In genomic region chr17:27460196-27460725, GRCh38 we compare ENCODE assay signal across 32 cellular contexts. TPM values are rescaled to one million over a fixed set of nuclear protein-coding genes. Genes with fewer than 3 reads are reported as not detected.
A peak's percentile ranks its signal among the peaks of the same experiment; 100 is the strongest.
DNase-seq lines count a peak whose midpoint lies in the region; ATAC-seq, FAIRE-seq and TF ChIP-seq lines count a peak whose summit lies in the region.
"Had no signal": no experiment of that assay in that cellular context is flagged by ENCODE, and none has a peak within 500 bp of the region (broad histone marks: within the 10 kb centered on the region; RNA-seq: fewer than 3 reads in every experiment).

No MANE protein-coding gene starts in this region.

- no peaks in the 10 kb centered on the region for H3K9me3 Mint-ChIP-seq in chondrocyte (ENCODE audit: low read depth)
- H3K9me3 Mint-ChIP-seq: activated naive CD4-positive, alpha-beta T cell treated with anti-CD3 and anti-CD28 coated beads for 36 hours; central memory CD8-positive, alpha-beta T cell; natural killer cell; stimulated activated naive CD8-positive, alpha-beta T cell treated with anti-CD3 and anti-CD28 coated beads, Interleukin-15, Interleukin-2, amounts not matched to agents 100 ng/mL and 50 ng/mL, for 24 hours; T-cell; WTC11 had no signal

- no peak for TF ChIP-seq CTCF in IMR-90 (conservative IDR thresholded peaks at IDR 0.05; ENCODE audit: low read depth, low read length)
- no peak for TF ChIP-seq CTCF in chondrocyte (IDR thresholded peaks at IDR 0.05)
- no peak for TF ChIP-seq CTCF in HepG2 (CRISPR knock-in tag; IDR thresholded peaks at IDR 0.05)
- no peak for TF ChIP-seq CTCF in smooth muscle cell (IDR thresholded peaks at IDR 0.05; ENCODE audit: borderline replicate concordance, insufficient read depth, poor library complexity, severe bottlenecking)
- no peak for TF ChIP-seq CTCF in MM.1S (IDR thresholded peaks at IDR 0.05; ENCODE audit: low read length)

- no peak overlapping the region for H4K91ac ChIP-seq in IMR-90 (ENCODE audit: insufficient read depth, low read depth, low read length)

- H2BK120ac ChIP-seq in IMR-90 (ENCODE audit: low read depth, low read length) = no peak overlapping the region; the same call in 1 of the 2 replicates

- H3K27ac Mint-ChIP-seq in chondrocyte (ENCODE audit: unreplicated experiment) = peak overlapping the region; percentile 17
- H3K27ac Mint-ChIP-seq: activated naive CD4-positive, alpha-beta T cell treated with anti-CD3 and anti-CD28 coated beads for 36 hours; natural killer cell; stimulated activated naive CD8-positive, alpha-beta T cell treated with anti-CD3 and anti-CD28 coated beads, Interleukin-15, Interleukin-2, amounts not matched to agents 100 ng/mL and 50 ng/mL, for 24 hours; T-cell; WTC11 had no signal

- H3K9ac ChIP-seq in IMR-90 (ENCODE audit: low read depth, low read length) (0 out of 2 replicates have a peak overlapping the region, but pooled peaks have one; percentile 7), HepG2 (ENCODE audit: insufficient read depth, low read depth, low read length) (peak overlapping the region; percentile 66), smooth muscle cell (ENCODE audit: low read depth) (no peak overlapping the region), MM.1S (ENCODE audit: low read length) (no peak overlapping the region)
- H3K9ac ChIP-seq: BLaER1 had no signal

- H3K9me3 ChIP-seq in IMR-90 (ENCODE audit: control insufficient read depth, insufficient read depth, low read length) = no peaks in the 10 kb centered on the region
- no peaks in the 10 kb centered on the region for H3K9me3 ChIP-seq in HepG2 (ENCODE audit: low read length)
- no peaks in the 10 kb centered on the region for H3K9me3 ChIP-seq in smooth muscle cell (replicated peaks; ENCODE audit: low read depth)
- H3K9me3 ChIP-seq in MM.1S (replicated peaks; ENCODE audit: insufficient read depth, low read length) = no peaks in the 10 kb centered on the region
- H3K9me3 ChIP-seq: BLaER1, esophagus squamous epithelium, heart right ventricle, lower lobe of right lung, mucosa of descending colon, SJCRH30, thoracic aorta, vagina had no signal

- H3K27me3 ChIP-seq in IMR-90 (ENCODE audit: control insufficient read depth, insufficient read depth, low read length) = no peaks in the 10 kb centered on the region
- H3K27me3 ChIP-seq in HepG2 (ENCODE audit: control insufficient read depth in 1 of 2, insufficient read depth in 2 of 2, low read length in 2 of 2) = no peaks in the 10 kb centered on the region; a peak in 1 of 5 replicates
- H3K27me3 ChIP-seq in smooth muscle cell (ENCODE audit: low read depth) = no peaks in the 10 kb centered on the region
- H3K27me3 ChIP-seq in MM.1S (replicated peaks; ENCODE audit: insufficient read depth, low read length) = peaks cover 7% of the 10 kb centered on the region; the same call in 1 of the 2 replicates
- H3K27me3 ChIP-seq: esophagus squamous epithelium, heart right ventricle, vagina had no signal

- DNase-seq in IMR-90 = no peak
- no peak for DNase-seq in chondrocyte (ENCODE audit: low spot score)
- DNase-seq in HepG2 (ENCODE audit: low spot score) = peak; percentile 43
- no peak for DNase-seq in smooth muscle cell (lab: John Stamatoyannopoulos, UW; ENCODE audit: unreplicated experiment)
- no peak for DNase-seq in activated CD8-positive, alpha-beta memory T cell treated with anti-CD3 and anti-CD28 coated beads for 24 hours
- DNase-seq in MM.1S = no peak
- DNase-seq: activated CD4-positive, alpha-beta T cell treated with anti-CD3 and anti-CD28 coated beads, Interleukin-2, amount 50 U/mL, for 1 hour; activated naive CD4-positive, alpha-beta T cell treated with anti-CD3 and anti-CD28 coated beads for 36 hours; dermis blood vessel endothelial cell; DMS153; esophagus squamous epithelium; foreskin melanocyte; heart right ventricle; Kasumi-1; kidney glomerular epithelial cell; lower lobe of right lung; mucosa of descending colon; natural killer cell; NCI-H1694 treated with DMSO at 0.1 percent for 48 hours; SJCRH30; small intestine; T-cell had no signal

- H3K4me1 ChIP-seq in IMR-90 (ENCODE audit: control insufficient read depth, insufficient read depth, low read length) (peaks cover 27% of the 10 kb centered on the region), HepG2 (ENCODE audit: insufficient read depth, low read length) (peaks cover 65% of the 10 kb centered on the region), smooth muscle cell (ENCODE audit: low read depth) (peaks cover 27% of the 10 kb centered on the region), MM.1S (ENCODE audit: low read length) (no peaks in the 10 kb centered on the region)

- no CpG with 5 or more reads among the region's 6 CpGs for WGBS in IMR-90 (ENCODE audit: extremely low coverage in 2 of 2, insufficient read length in 1 of 2), 2 experiments
- WGBS in HepG2 (ENCODE audit: low lambda C conversion rate) = 9% methylated on average over 1 of the region's 6 CpGs
- 68% methylated on average over 6 of the region's 6 CpGs for WGBS in smooth muscle cell (ENCODE audit: low lambda C conversion rate)

- TF ChIP-seq EP300 in HepG2 (IDR thresholded peaks at IDR 0.05; ENCODE audit: low read depth in 2 of 2, low read length in 2 of 2) = no peak
- no peak for TF ChIP-seq EP300 in HepG2 (CRISPR knock-in tag; IDR thresholded peaks at IDR 0.05; ENCODE audit: borderline replicate concordance)

- no peak for TF ChIP-seq POLR2A in IMR-90 (IDR thresholded peaks at IDR 0.05; ENCODE audit: low read depth, low read length)
- no peak; a peak in 1 of 4 replicates for TF ChIP-seq POLR2A in HepG2 (IDR thresholded peaks at IDR 0.05; ENCODE audit: insufficient read depth in 1 of 2, low read depth in 2 of 2, low read length in 2 of 2)

- no peak overlapping the region for H2BK5ac ChIP-seq in IMR-90 (ENCODE audit: low read depth, low read length, poor library complexity, severe bottlenecking)

- POLR2A ChIA-PET in IMR-90 (lab: Charles Lee; ENCODE audit: unreplicated experiment) (no interaction called here), HepG2 (lab: Yijun Ruan, JAX) (interaction anchor here (0.7 to 1.7 kb wide), 6 partner anchors 8 to 92 kb away, joined by 3 to 4 read pairs (median 4); no protein-coding TSS in a partner anchor)

- ATAC-seq in IMR-90 (ENCODE audit: low read depth) (no peak), HepG2 (peak; percentile 31), GM19463 (IDR thresholded peaks at IDR 0.05; ENCODE audit: unreplicated experiment) (no peak)
- ATAC-seq: HCT116, heart right ventricle, lower lobe of right lung, mucosa of descending colon, natural killer cell, T-cell, WTC11 had no signal

- dilution Hi-C loops in IMR-90 (cut with HindIII; ENCODE audit: low sequenced_read_pairs, unreplicated experiment) = no loop called here

- no peak overlapping the region; the same call in 1 of the 2 replicates for H3K4me2 ChIP-seq in IMR-90 (ENCODE audit: low read depth, low read length)
- peak overlapping the region; percentile 77 for H3K4me2 ChIP-seq in HepG2 (ENCODE audit: low read depth, low read length)
- H3K4me2 ChIP-seq in smooth muscle cell = peak overlapping the region; percentile 94
- H3K4me2 ChIP-seq in MM.1S (ENCODE audit: low read depth, low read length) = no peak overlapping the region
- H3K4me2 ChIP-seq: BLaER1 had no signal

- H3K4ac ChIP-seq in IMR-90 (ENCODE audit: low read depth, low read length) = no peak overlapping the region; the same call in 1 of the 2 replicates

- H3K79me1 ChIP-seq in IMR-90 (ENCODE audit: low read depth in 1 of 2, low read length in 2 of 2) = peaks cover 40 to 76% of the 10 kb centered on the region in 2 experiments

- H3K14ac ChIP-seq in IMR-90 (replicated peaks; ENCODE audit: low read depth, low read length) = peak overlapping the region; percentile 37; the same call in 1 of the 2 replicates

- H3F3A ChIP-seq in smooth muscle cell (ENCODE audit: low read depth) (peaks cover 5% of the 10 kb centered on the region), MM.1S (ENCODE audit: insufficient read depth, low read length) (no peaks in the 10 kb centered on the region)

- peaks cover 15% of the 10 kb centered on the region for H3K9me1 ChIP-seq in IMR-90 (ENCODE audit: insufficient read depth, low read length)

- peak; percentile 58 for FAIRE-seq in HepG2 (lab: Jason Lieb, UNC)
- FAIRE-seq: endometrium, GM12891, small intestine had no signal

- no peak overlapping the region for H2AK9ac ChIP-seq in IMR-90 (replicated peaks; ENCODE audit: low read depth, low read length, poor library complexity)

- CTCF ChIA-PET in IMR-90 (lab: Yijun Ruan, JAX) = no interaction called here
- CTCF ChIA-PET in HepG2 (lab: Yijun Ruan, JAX; ENCODE audit: low intra/inter-chr PET ratio, low total read pairs) = no interaction called here

- peak overlapping the region; percentile 31; the same call in 1 of the 2 replicates for H2AK5ac ChIP-seq in IMR-90 (ENCODE audit: low read depth, low read length)

- H3K56ac ChIP-seq in IMR-90 (ENCODE audit: extremely low read depth, insufficient read depth, low read length) = no peak overlapping the region

- H2BK15ac ChIP-seq in IMR-90 (ENCODE audit: low read depth, low read length) = no peak overlapping the region

- H2AFZ ChIP-seq in IMR-90 (replicated peaks; ENCODE audit: low read length, poor library complexity) (no peak overlapping the region), HepG2 (ENCODE audit: low read length) (no peak overlapping the region), smooth muscle cell (ENCODE audit: low read depth) (no peak overlapping the region), MM.1S (ENCODE audit: low read length) (no peak overlapping the region)

- H3K27ac ChIP-seq in IMR-90 (ENCODE audit: insufficient read depth, low read length) (no peak overlapping the region), HepG2 (ENCODE audit: extremely low read length, insufficient read depth, low read length) (peak overlapping the region; percentile 82), smooth muscle cell (ENCODE audit: low read depth) (no peak overlapping the region), MM.1S (ENCODE audit: low read length) (no peak overlapping the region)
- H3K27ac ChIP-seq: BLaER1, esophagus squamous epithelium, heart right ventricle, lower lobe of right lung, SJCRH30, thoracic aorta, vagina had no signal

- H3K36me3 ChIP-seq in IMR-90 (ENCODE audit: control insufficient read depth, insufficient read depth, low read length) (peaks cover 8% of the 10 kb centered on the region; the same call in 1 of the 2 replicates), HepG2 (replicated peaks in 1 of 2; ENCODE audit: control insufficient read depth in 1 of 2, insufficient read depth in 2 of 2, low read length in 2 of 2) (no peaks in the 10 kb centered on the region), smooth muscle cell (ENCODE audit: low read depth) (no peaks in the 10 kb centered on the region), MM.1S (replicated peaks; ENCODE audit: insufficient read depth, low read length) (no peaks in the 10 kb centered on the region)
- H3K36me3 ChIP-seq: BLaER1, esophagus squamous epithelium, heart right ventricle, lower lobe of right lung, SJCRH30, thoracic aorta, vagina had no signal

- no peak overlapping the region for H4K8ac ChIP-seq in IMR-90 (ENCODE audit: low read depth in 2 of 2, low read length in 2 of 2)

- no peaks in the 10 kb centered on the region for H3K9me2 ChIP-seq in MM.1S (replicated peaks; ENCODE audit: insufficient read depth, low read length)

- no peak overlapping the region for H3K4me3 Mint-ChIP-seq in chondrocyte (ENCODE audit: unreplicated experiment)
- H3K4me3 Mint-ChIP-seq: activated naive CD4-positive, alpha-beta T cell treated with anti-CD3 and anti-CD28 coated beads for 36 hours; central memory CD8-positive, alpha-beta T cell; natural killer cell; T-cell; WTC11 had no signal

- no peak overlapping the region for H2BK20ac ChIP-seq in IMR-90 (ENCODE audit: low read depth, low read length)

- in situ Hi-C loops in IMR-90 (cut with MboI; ENCODE audit: low sequenced_read_pairs) (no loop called here), HepG2 (cut with HindIII; ENCODE audit: extremely low pct_ligation_motif_present, low pct_unique_long_range_greater_than_20kb) (no loop called here)

- 0 out of 2 replicates have a peak overlapping the region, but pooled peaks have one; percentile 36 for H3K23ac ChIP-seq in IMR-90 (ENCODE audit: low read depth, low read length)

- no peak overlapping the region for H3K18ac ChIP-seq in IMR-90 (ENCODE audit: low read depth, low read length)

- H4K5ac ChIP-seq in IMR-90 (ENCODE audit: low read depth, low read length) = no peak overlapping the region

- TF ChIP-seq RAD21 in IMR-90 (IDR thresholded peaks at IDR 0.05; ENCODE audit: low read length) (no peak), HepG2 (CRISPR knock-in tag; IDR thresholded peaks at IDR 0.05) (no peak)

- intact Hi-C loops in IMR-90 (cut with micrococcal nuclease) (no loop called here), HepG2 (cut with micrococcal nuclease; ENCODE audit: unreplicated experiment) (no loop called here)

- no peaks in the 10 kb centered on the region for H3K27me3 Mint-ChIP-seq in chondrocyte (ENCODE audit: low read depth)
- H3K27me3 Mint-ChIP-seq: central memory CD8-positive, alpha-beta T cell; T-cell had no signal

- BruUV-seq in IMR-90 (replicated peaks; lab: Mats Ljungman, UMichigan) (no TSS peak), HepG2 (replicated peaks; lab: Mats Ljungman, UMichigan) (no TSS peak)

- H3K4me3 ChIP-seq in IMR-90 (ENCODE audit: insufficient read depth, low read depth, low read length) = no peak overlapping the region
- H3K4me3 ChIP-seq in HepG2 (replicated peaks in 1 of 3; ENCODE audit: insufficient read depth in 1 of 3, low read depth in 2 of 3, low read length in 3 of 3) = peak overlapping the region in 2 of 3 experiments; percentile 14 to 83; a peak in 4 of 6 replicates
- H3K4me3 ChIP-seq in smooth muscle cell = peak overlapping the region; percentile 1
- no peak overlapping the region for H3K4me3 ChIP-seq in MM.1S (ENCODE audit: low read length)
- H3K4me3 ChIP-seq: BLaER1, esophagus squamous epithelium, heart right ventricle, lower lobe of right lung, mucosa of descending colon, SJCRH30, thoracic aorta, vagina had no signal

- no peaks in the 10 kb centered on the region for H3K36me3 Mint-ChIP-seq in chondrocyte (ENCODE audit: low read depth)
- H3K36me3 Mint-ChIP-seq: natural killer cell, T-cell, WTC11 had no signal

- peaks cover 69% of the 10 kb centered on the region for H3K79me2 ChIP-seq in HepG2 (ENCODE audit: insufficient read depth, low read length)
- peaks cover 87% of the 10 kb centered on the region for H3K79me2 ChIP-seq in smooth muscle cell (ENCODE audit: low read depth)
- no peaks in the 10 kb centered on the region for H3K79me2 ChIP-seq in MM.1S (ENCODE audit: low read length)

- H4K20me1 ChIP-seq in IMR-90 (ENCODE audit: insufficient read depth, low read length) = peaks cover 83% of the 10 kb centered on the region
- no peaks in the 10 kb centered on the region for H4K20me1 ChIP-seq in HepG2 (ENCODE audit: insufficient read depth, low read length)
- H4K20me1 ChIP-seq in smooth muscle cell (ENCODE audit: low read depth) = peaks cover 87% of the 10 kb centered on the region
- H4K20me1 ChIP-seq in MM.1S (ENCODE audit: insufficient read depth, low read length) = no peaks in the 10 kb centered on the region

- peaks cover 55% of the 10 kb centered on the region for H3K4me1 Mint-ChIP-seq in chondrocyte (ENCODE audit: low read depth)

RNA-seq across cellular contexts. Expression of gene KSR1, which starts 4.0 kb away (rescaled TPM):
- total RNA-seq in IMR-90 (2012; rRNA removed) (8.9 and 12.5 TPM in 2 replicates), chondrocyte (52.9 to 60.6 TPM (median 59.3 TPM) in 3 replicates), HepG2 (2016; rRNA removed; fragmentation: Illumina TruSeq; extraction: Trizol) (8.0 and 10.1 TPM in 2 replicates), smooth muscle cell (65.1 and 69.2 TPM in 2 replicates)
- polyA plus RNA-seq in IMR-90 (2012; rRNA removed) (19.5 and 21.9 TPM in 2 replicates), HepG2 (2011; rRNA removed) (15.0 and 16.6 TPM in 2 replicates), smooth muscle cell (40.4 and 53.2 TPM in 2 replicates)
- 12.2 and 18.8 TPM in 2 replicates for polyA plus RNA-seq in IMR-90 (2012; cell fraction: cytosol; rRNA removed)
- 83.2 and 123 TPM in 2 replicates for polyA plus RNA-seq in IMR-90 (2012; cell fraction: nucleus; rRNA removed; ENCODE audit: low replicate concordance)
- 3.3 and 3.6 TPM in 2 replicates for total RNA-seq in HepG2 (2016; cell fraction: cytosol; rRNA removed; fragmentation: Illumina TruSeq; extraction: Trizol; ENCODE audit: low read depth)
- total RNA-seq in HepG2 (2016; cell fraction: insoluble cytoplasmic fraction; rRNA removed; fragmentation: Illumina TruSeq; extraction: Trizol) = 8.0 and 9.5 TPM in 2 replicates
- 5.3 and 6.0 TPM in 2 replicates for total RNA-seq in HepG2 (2016; cell fraction: membrane; rRNA removed; fragmentation: Illumina TruSeq; extraction: Trizol)
- 13.1 and 20.3 TPM in 2 replicates for total RNA-seq in HepG2 (2016; cell fraction: nucleus; rRNA removed; fragmentation: Illumina TruSeq; extraction: Trizol)
- 6.9 and 7.3 TPM in 2 replicates for polyA plus RNA-seq in HepG2 (2011; cell fraction: cytosol; rRNA removed)
- polyA plus RNA-seq in HepG2 (2011; cell fraction: nucleus; rRNA removed) = 65.2 and 85.5 TPM in 2 replicates
- polyA plus RNA-seq in HepG2 (2012) = 15.5 and 20.2 TPM in 2 replicates
- polyA plus RNA-seq in HepG2 (2016; cell fraction: cytosol; fragmentation: Illumina TruSeq; extraction: Trizol; ENCODE audit: low read depth) = 0.62 and 0.76 TPM in 2 replicates
- polyA plus RNA-seq in HepG2 (2016; cell fraction: insoluble cytoplasmic fraction; fragmentation: Illumina TruSeq; extraction: Trizol; ENCODE audit: low read depth) = 7.7 and 8.1 TPM in 2 replicates
- 2.2 and 2.3 TPM in 2 replicates for polyA plus RNA-seq in HepG2 (2016; cell fraction: membrane; fragmentation: Illumina TruSeq; extraction: Trizol; ENCODE audit: low read depth)
- polyA plus RNA-seq in HepG2 (2016; cell fraction: nucleus; fragmentation: Illumina TruSeq; extraction: Trizol; ENCODE audit: insufficient read depth, low read depth) = 38.3 and 43.6 TPM in 2 replicates
- polyA minus RNA-seq in HepG2 (2011; rRNA and poly(A)+ RNA removed; ENCODE audit: low replicate concordance) = 15.9 and 24.1 TPM in 2 replicates
- polyA minus RNA-seq in HepG2 (2011; cell fraction: cytosol; rRNA and poly(A)+ RNA removed) = 5.5 and 6.0 TPM in 2 replicates
- polyA minus RNA-seq in HepG2 (2011; cell fraction: nucleus; rRNA and poly(A)+ RNA removed) = 28.0 and 32.8 TPM in 2 replicates

Comparison
In these comparisons a context has a peak if more than half of its experiments do, and no peak if none do; other contexts are left out.
1. H3K4me2 ChIP-seq: peak in HepG2 (single experiment) and smooth muscle cell (single experiment); none in IMR-90 (single experiment) and MM.1S (single experiment).
2. H3K4me3 ChIP-seq: peak in HepG2 (2 of 3) and smooth muscle cell (single experiment); none in IMR-90 (single experiment) and MM.1S (single experiment).
3. H3K9ac ChIP-seq: peak in IMR-90 (single experiment) and HepG2 (single experiment); none in smooth muscle cell (single experiment) and MM.1S (single experiment).